In the genomic region with DNA sequence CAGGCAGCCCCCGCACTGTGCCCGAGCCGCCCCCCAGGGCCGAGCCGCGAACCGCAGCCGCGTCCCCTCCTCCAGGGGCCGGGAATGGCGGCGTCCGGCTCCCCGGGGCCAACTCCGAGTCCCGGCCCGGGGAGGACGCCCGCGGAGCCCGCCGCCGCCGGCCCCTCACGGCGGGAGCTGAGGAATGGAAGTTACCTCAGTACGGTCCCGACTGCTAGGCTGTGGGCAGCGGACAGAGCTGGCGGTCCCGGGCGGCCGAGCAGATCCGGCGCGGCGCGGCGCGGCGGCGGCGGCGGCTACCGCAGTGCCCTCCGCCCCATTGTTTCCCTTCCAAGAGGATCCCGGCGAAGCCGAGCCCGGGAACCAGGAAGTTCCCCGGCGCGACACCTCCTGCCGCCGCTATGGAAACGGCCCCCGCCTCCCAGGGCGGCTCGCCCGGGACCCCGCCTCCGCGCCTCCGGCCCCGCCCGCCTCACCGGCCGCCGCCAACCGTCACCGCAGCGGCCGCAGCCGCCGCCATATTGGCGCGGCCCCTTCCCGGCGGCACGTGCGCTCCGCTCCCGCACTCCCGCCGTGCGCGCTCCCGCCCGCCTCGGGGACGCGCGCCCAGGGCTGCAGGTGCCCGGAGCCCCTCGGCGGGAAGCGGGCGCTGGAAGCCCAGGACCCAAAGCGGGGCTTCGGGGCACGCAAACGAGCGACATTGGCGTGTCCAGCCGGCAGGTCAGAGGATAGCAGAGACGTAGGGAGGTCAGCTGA, we compare ENCODE assay signal across 8 cellular contexts. TPM values are rescaled to one million over a fixed set of nuclear protein-coding genes. Genes with fewer than 3 reads are reported as not detected.
DNase-seq lines count a peak whose midpoint lies in the region; ATAC-seq and TF ChIP-seq lines count a peak whose summit lies in the region.

A gene (minus strand): TSS at position 403 of the 756 bp plus-strand sequence. CDS start 14,016 bp downstream, outside the sequence.

- H3K27ac ChIP-seq in GM23338 (ENCODE audit: low read depth) = peak within 1 kb of the TSS; percentile 81
- H3K27ac ChIP-seq in heart right ventricle = peak within 1 kb of the TSS; percentile 73 to 94 (median 92)

- H3K36me3 ChIP-seq in GM23338 (ENCODE audit: insufficient read depth) (no peaks in the 10 kb centered on the region), heart right ventricle (no peaks in the 10 kb centered on the region)

- TF ChIP-seq CTCF in GM23338 (conservative IDR thresholded peaks at IDR 0.05; ENCODE audit: low read depth in 2 of 2) (no peak), LNCaP clone FGC (IDR thresholded peaks at IDR 0.05; ENCODE audit: control insufficient read depth, extremely low read depth, insufficient read depth) (no peak), heart right ventricle (IDR thresholded peaks at IDR 0.05) (no peak)

- H3K9me2 ChIP-seq in GM23338 (ENCODE audit: insufficient read depth) = no peaks in the 10 kb centered on the region

- H2AFZ ChIP-seq in GM23338 = peak within 1 kb of the TSS; percentile 96; the same call in 1 of the 2 replicates

- H3K4me2 ChIP-seq in GM23338 = peak within 1 kb of the TSS; percentile 81

- H3K4me3 Mint-ChIP-seq in GM23338 = peak within 1 kb of the TSS; percentile 97

- H3K27me3 ChIP-seq in GM23338 (ENCODE audit: insufficient read depth) = 0 out of 2 replicates have a peak, but pooled peaks cover 6% of the 10 kb centered on the region
- H3K27me3 ChIP-seq in heart right ventricle = no peaks in the 10 kb centered on the region

- peaks cover 16% of the 10 kb centered on the region for H4K20me1 ChIP-seq in GM23338 (replicated peaks; ENCODE audit: insufficient read depth)

- H3F3A ChIP-seq in GM23338 (replicated peaks; ENCODE audit: low read depth) = 0 out of 2 replicates have a peak, but pooled peaks cover 3% of the 10 kb centered on the region

- H3K9me3 Mint-ChIP-seq in GM23338 = no peaks in the 10 kb centered on the region

- no peaks in the 10 kb centered on the region for H3K27me3 Mint-ChIP-seq in GM23338 (ENCODE audit: insufficient read depth, low read depth, poor library complexity)

- H3K27ac Mint-ChIP-seq in GM23338 = peak within 1 kb of the TSS; percentile 97

- 0 to 1% methylated on average over 86 to 106 of the region's 106 CpGs for WGBS in heart right ventricle, 2 donors

- ATAC-seq in GM23338 (peak; percentile 85), heart right ventricle (peak; percentile 94 to 98 (median 97))

- H3K4me3 ChIP-seq in GM23338 (peak within 1 kb of the TSS; percentile 78), LNCaP clone FGC (ENCODE audit: low read depth, low read length) (peak within 1 kb of the TSS; percentile 86), heart right ventricle (peak within 1 kb of the TSS; percentile 72 to 96 (median 84))

- DNase-seq in ELR (ENCODE audit: low read depth) (peak; percentile 89), GM23338 (ENCODE audit: low spot score) (peak; percentile 88), LNCaP clone FGC (ENCODE audit: low read depth) (peak; percentile 40), SW 1271 (lab: John Stamatoyannopoulos, UW) (peak; percentile 32 to 37), amniotic stem cell (lab: John Stamatoyannopoulos, UW) (peak; percentile 55), heart right ventricle (peak; percentile 89 to 93), pons (ENCODE audit: low spot score) (peak; percentile 70), ureter (ENCODE audit: low spot score) (peak; percentile 88)

- H3K4me1 ChIP-seq in GM23338 (ENCODE audit: insufficient read depth) (peaks cover 25% of the 10 kb centered on the region), heart right ventricle (peaks cover 4 to 27% (median 19%) of the 10 kb centered on the region in 9 donors)

- peaks cover 0 to under 1% (median 0%) of the 10 kb centered on the region in 11 donors for H3K9me3 ChIP-seq in heart right ventricle

- intact Hi-C loops in heart right ventricle (cut with DNase I) = loop anchor here in 7 of 10 donors (2.0 to 10.0 kb wide), 10 partner anchors 71 to 131 kb away; a partner anchor contains a TSS

- peaks cover 44% of the 10 kb centered on the region for H3K79me2 ChIP-seq in GM23338 (replicated peaks; ENCODE audit: insufficient read depth)

- H3K36me3 Mint-ChIP-seq in GM23338 (ENCODE audit: low read depth) = no peaks in the 10 kb centered on the region; the same call in 2 of the 3 replicates

- H3K4me1 Mint-ChIP-seq in GM23338 = peaks cover 26% of the 10 kb centered on the region

TF ChIP-seq in GM23338, 12 proteins besides CTCF, POLR2A, EP300 and RAD21:
- TF ChIP-seq POLR2AphosphoS5 (IDR thresholded peaks at IDR 0.05; ENCODE audit: low read depth) = peak; percentile 41; the same call in 1 of the 2 replicates
- no peak for TF ChIP-seq ZNF114 (CRISPR knock-in tag; IDR thresholded peaks at IDR 0.05)
- TF ChIP-seq ZNF331 (CRISPR knock-in tag; IDR thresholded peaks at IDR 0.05; ENCODE audit: low read depth) = no peak

RNA-seq across cellular contexts. Expression of the gene that starts here (rescaled TPM):
- 23.0 and 29.7 TPM in 2 replicates for total RNA-seq in GM23338 (2014; rRNA removed; shearing (Covaris generic))
- 6.8 and 8.1 TPM in 2 replicates for polyA plus RNA-seq in GM23338 (2016; fragmentation: Nextera tagmentation; extraction: Ambion mirVana)
- total RNA-seq in heart right ventricle = 10 to 100 TPM in 2 of 10 donors, 1 to 10 TPM in 8; 5.7 to 11.1 (median 8.9) TPM
- 1 to 10 TPM; 1.8 to 4.1 TPM for polyA plus RNA-seq in heart right ventricle
- 23.2 TPM for total RNA-seq in ureter

Comparison
In these comparisons a context has a peak if more than half of its experiments do, and no peak if none do; other contexts are left out.
1. Peak in every context shown above with its lines: DNase-seq, ATAC-seq, H3K4me3 ChIP-seq and H3K27ac ChIP-seq.
2. DNase-seq: peak in every context shown above with its lines; median percentile 91 in heart right ventricle; 89 in ELR; 88 in GM23338; 88 in ureter; 70 in pons; 55 in amniotic stem cell; 40 in LNCaP clone FGC; 34 in SW 1271.